In the genomic region with DNA sequence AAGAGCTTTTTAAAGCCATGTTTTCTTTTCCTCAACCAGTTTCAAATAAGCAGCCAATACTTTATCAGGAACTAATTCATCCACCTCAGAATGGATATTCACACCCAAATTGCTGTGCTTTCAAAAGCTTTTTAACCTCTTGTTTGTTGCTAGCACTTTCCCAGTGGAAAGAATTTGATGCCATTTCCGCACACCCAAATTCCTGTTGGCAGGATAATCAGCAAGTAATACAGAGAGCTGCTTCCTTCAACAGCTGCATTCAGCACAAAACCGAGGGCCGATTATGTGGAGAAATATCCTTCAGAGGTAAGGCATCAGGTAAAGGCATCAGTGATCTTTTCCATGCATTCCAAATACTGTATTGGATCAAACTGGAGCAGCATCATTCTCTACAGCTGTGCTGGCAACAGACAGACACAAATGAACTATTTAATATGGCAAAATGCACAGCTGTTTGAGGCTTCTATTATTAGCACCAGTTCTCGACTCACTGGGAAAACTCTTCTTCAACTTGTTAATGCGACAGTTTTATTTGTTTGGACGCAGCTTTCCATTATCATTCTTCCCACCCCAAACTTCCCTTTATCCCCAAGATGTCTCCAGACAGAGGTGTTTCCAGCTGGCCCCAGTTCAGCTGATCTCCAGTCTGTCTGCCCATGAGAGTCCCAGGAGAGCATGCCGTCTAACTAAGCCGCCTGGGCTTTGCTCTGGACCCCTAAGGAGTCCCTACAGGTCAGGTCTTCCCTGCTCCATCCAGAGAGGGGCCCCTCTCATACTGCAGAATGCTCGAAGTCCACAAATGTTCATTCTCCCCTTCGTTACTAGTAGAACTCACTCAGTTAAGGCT, we compare ENCODE assay signal across 18 cellular contexts. TPM values are rescaled to one million over a fixed set of nuclear protein-coding genes. Genes with fewer than 3 reads are reported as not detected.
DNase-seq lines count a peak whose midpoint lies in the region; ATAC-seq and TF ChIP-seq lines count a peak whose summit lies in the region.
"Had no signal": no experiment of that assay in that cellular context is flagged by ENCODE, and none has a peak within 500 bp of the region (broad histone marks: within the 10 kb centered on the region; RNA-seq: fewer than 3 reads in every experiment).

No MANE protein-coding gene starts in this region.

- POLR2A ChIA-PET in OCI-LY7 (lab: Charles Lee): interaction anchor here (0.6 to 1.0 kb wide), 3 partner anchors 16 to 347 kb away, joined by 3 to 6 read pairs (median 3); no protein-coding TSS in a partner anchor

- H3K4me3 ChIP-seq in thyroid gland (replicated peaks in 1 of 3): no peak overlapping the region
- H3K4me3 ChIP-seq in OCI-LY7 (ENCODE audit: low read depth, low read length, poor library complexity, severe bottlenecking): no peak overlapping the region

- no peaks in the 10 kb centered on the region for H4K20me1 ChIP-seq in OCI-LY7 (ENCODE audit: insufficient read depth, low read length)

- H3K4me2 ChIP-seq in OCI-LY7 (ENCODE audit: low read length): no peak overlapping the region

- H3K9me3 Mint-ChIP-seq in T-helper 2 cell treated with Interferon-gamma antibody and Interleukin-4, amounts not matched to agents 5 μg/mL and 100 μg/mL, for 36 hours: peaks cover 4% of the 10 kb centered on the region
- H3K9me3 Mint-ChIP-seq in chondrocyte (ENCODE audit: low read depth): peaks cover 4% of the 10 kb centered on the region

- no TSS peak for BruUV-seq in OCI-LY7 (replicated peaks; lab: Mats Ljungman, UMichigan)

- WGBS in thyroid gland, 2 donors: 51 to 69% methylated on average over 10 of the region's 10 CpGs

- H3K4me3 Mint-ChIP-seq in T-helper 2 cell treated with Interferon-gamma antibody and Interleukin-4, amounts not matched to agents 5 μg/mL and 100 μg/mL, for 36 hours: no peak overlapping the region
- H3K4me3 Mint-ChIP-seq in chondrocyte (ENCODE audit: unreplicated experiment): no peak overlapping the region
- H3K4me3 Mint-ChIP-seq: activated T-cell treated with anti-CD3 and anti-CD28 coated beads, Interleukin-2, amount 50 U/mL, for 4 hours; CD14-positive monocyte had no signal

- peak overlapping the region; percentile 23 for H3K27ac Mint-ChIP-seq in T-helper 2 cell treated with Interferon-gamma antibody and Interleukin-4, amounts not matched to agents 5 μg/mL and 100 μg/mL, for 36 hours
- H3K27ac Mint-ChIP-seq in chondrocyte (ENCODE audit: unreplicated experiment): peak overlapping the region; percentile 50

- TF ChIP-seq CTCF in chondrocyte (IDR thresholded peaks at IDR 0.05) (no peak), thyroid gland (IDR thresholded peaks at IDR 0.05) (no peak), OCI-LY7 (conservative IDR thresholded peaks at IDR 0.05; ENCODE audit: low read length) (no peak)

- H3K4me1 ChIP-seq in thyroid gland (peaks cover 53 to 70% of the 10 kb centered on the region in 2 donors), OCI-LY7 (ENCODE audit: insufficient read depth, low read length, poor library complexity, severe bottlenecking) (peaks cover 55% of the 10 kb centered on the region)

- CTCF ChIA-PET in OCI-LY7 (lab: Charles Lee; ENCODE audit: unreplicated experiment): no interaction called here

- peaks cover 30% of the 10 kb centered on the region for H3K4me1 Mint-ChIP-seq in T-helper 2 cell treated with Interferon-gamma antibody and Interleukin-4, amounts not matched to agents 5 μg/mL and 100 μg/mL, for 36 hours (ENCODE audit: low read depth)
- peaks cover 20% of the 10 kb centered on the region for H3K4me1 Mint-ChIP-seq in chondrocyte (ENCODE audit: low read depth)

- no peaks in the 10 kb centered on the region for H3K27me3 ChIP-seq in thyroid gland

- H3K79me2 ChIP-seq in OCI-LY7 (ENCODE audit: insufficient read depth, low read depth, low read length): peaks cover 5% of the 10 kb centered on the region

- H3K27ac ChIP-seq in thyroid gland: peak overlapping the region; percentile 89 to 98 (median 94)
- H3K27ac ChIP-seq in OCI-LY7 (ENCODE audit: low read depth, low read length, poor library complexity, severe bottlenecking): no peak overlapping the region

- no peaks in the 10 kb centered on the region for H3K36me3 ChIP-seq in thyroid gland
- H3K36me3 ChIP-seq in OCI-LY7 (ENCODE audit: insufficient read depth, low read length): peaks cover 15% of the 10 kb centered on the region

- no peaks in the 10 kb centered on the region for H3K9me2 ChIP-seq in OCI-LY7 (ENCODE audit: insufficient read depth, low read length)

- H3K9me3 ChIP-seq in thyroid gland: no peaks in the 10 kb centered on the region
- H3K9me3 ChIP-seq in OCI-LY7 (ENCODE audit: low read length): peaks cover 8% of the 10 kb centered on the region

- no peak for ATAC-seq in HG02970 (IDR thresholded peaks at IDR 0.05; ENCODE audit: low FRiP score, unreplicated experiment)
- ATAC-seq: activated CD4-positive, CD25-positive, alpha-beta regulatory T cell treated with anti-CD3 and anti-CD28 coated beads, Interleukin-2, amount 50 U/mL, for 24 hours had no signal

- peaks cover 19% of the 10 kb centered on the region for H3K36me3 Mint-ChIP-seq in T-helper 2 cell treated with Interferon-gamma antibody and Interleukin-4, amounts not matched to agents 5 μg/mL and 100 μg/mL, for 36 hours (ENCODE audit: low read depth)
- H3K36me3 Mint-ChIP-seq in chondrocyte (ENCODE audit: low read depth): peaks cover 4% of the 10 kb centered on the region

- H3K27me3 Mint-ChIP-seq in T-helper 2 cell treated with Interferon-gamma antibody and Interleukin-4, amounts not matched to agents 5 μg/mL and 100 μg/mL, for 36 hours (ENCODE audit: low read depth): no peaks in the 10 kb centered on the region
- no peaks in the 10 kb centered on the region for H3K27me3 Mint-ChIP-seq in chondrocyte (ENCODE audit: low read depth)

- no peak overlapping the region for H2AFZ ChIP-seq in OCI-LY7 (ENCODE audit: low read length)

- no peak for DNase-seq in T-helper 2 cell treated with Interferon-gamma antibody and Interleukin-4, amounts not matched to agents 5 μg/mL and 100 μg/mL, for 36 hours (ENCODE audit: low spot score)
- DNase-seq in T-helper 2 cell (no peak), chondrocyte (ENCODE audit: low spot score) (no peak), myocyte (ENCODE audit: low read depth) (peak; percentile 54), thyroid gland (no peak), OCI-LY7 (ENCODE audit: low spot score) (no peak), RKO (ENCODE audit: low spot score) (no peak)
- DNase-seq: 8988T; activated T-cell treated with anti-CD3 and anti-CD28 coated beads, Interleukin-2, amount 50 U/mL, for 4 hours; amniotic stem cell; NCI-H2029 treated with DMSO at 0.1 percent for 48 hours; NCI-H69; nucleus accumbens; stimulated activated CD4-positive, alpha-beta T cell treated with anti-CD3 and anti-CD28 coated beads, Interleukin-12 subunit alpha, Interleukin-12 subunit beta, amount 100 ng/mL, for 4 hours; T-helper 1 cell had no signal

- TF ChIP-seq POLR2A in thyroid gland (IDR thresholded peaks at IDR 0.05): no peak

- intact Hi-C loops in thyroid gland (cut with DNase I): no loop called here
- intact Hi-C loops in OCI-LY7 (cut with micrococcal nuclease; ENCODE audit: unreplicated experiment): no loop called here

RNA-seq across cellular contexts. Expression of a gene that starts 22.2 kb away (rescaled TPM):
- 119 to 136 TPM (median 123 TPM) in 3 replicates for total RNA-seq in chondrocyte
- total RNA-seq in myocyte: 120 and 152 TPM in 2 replicates
- 118 TPM for polyA plus RNA-seq in myocyte (2012)
- 100 to 1,000 TPM; 155 to 283 (median 200) TPM for total RNA-seq in thyroid gland
- 65.2 and 75.4 TPM in 2 replicates for total RNA-seq in OCI-LY7 (2014; rRNA removed; shearing (Covaris generic))
- 95.2 and 103 TPM in 2 replicates for total RNA-seq in OCI-LY7 (2022)

RNA-seq across cellular contexts. Expression of a gene that starts 36.2 kb away (rescaled TPM):
- total RNA-seq in chondrocyte (13.3 to 19.2 TPM (median 13.9 TPM) in 3 replicates), myocyte (12.9 and 20.1 TPM in 2 replicates), thyroid gland (10 to 100 TPM; 41.1 to 58.9 (median 47.3) TPM), OCI-LY7 (2022) (69.2 and 79.1 TPM in 2 replicates)
- 13.6 TPM for polyA plus RNA-seq in myocyte (2012)
- 58.4 and 59.0 TPM in 2 replicates for total RNA-seq in OCI-LY7 (2014; rRNA removed; shearing (Covaris generic))
